In the genomic region with DNA sequence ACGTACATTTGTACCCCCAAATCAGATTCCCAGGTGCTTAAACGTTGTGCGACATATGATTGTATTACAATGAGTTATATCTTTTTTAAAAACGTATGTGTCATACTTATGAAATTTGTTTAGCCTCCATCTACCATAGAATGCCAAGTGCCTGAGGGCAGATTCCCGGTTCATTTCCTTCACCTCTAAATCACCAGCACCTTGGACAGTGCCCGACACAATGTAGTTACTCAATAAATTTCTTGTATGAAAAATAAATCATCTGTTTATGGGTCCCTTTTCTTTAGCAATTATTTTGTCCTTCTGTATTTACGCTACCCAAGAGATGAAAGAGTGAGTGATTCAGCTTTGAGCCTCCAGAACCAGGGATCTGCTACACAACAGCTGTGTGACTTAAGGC, we compare ENCODE assay signal across 18 cellular contexts.
DNase-seq lines count a peak whose midpoint lies in the region; ATAC-seq, FAIRE-seq and TF ChIP-seq lines count a peak whose summit lies in the region.
"Had no signal": no experiment of that assay in that cellular context is flagged by ENCODE, and none has a peak within 500 bp of the region (broad histone marks: within the 10 kb centered on the region; RNA-seq: fewer than 3 reads in every experiment).

No MANE protein-coding gene starts in this region.

- H3F3A ChIP-seq in GM23338 (replicated peaks; ENCODE audit: low read depth) (no peaks in the 10 kb centered on the region), PC-3 (ENCODE audit: low read length, unreplicated experiment) (no peaks in the 10 kb centered on the region)

- WGBS in A549 (ENCODE audit: missing lambda C conversion rate): 24% methylated on average over 7 of the region's 7 CpGs
- WGBS in endodermal cell (ENCODE audit: insufficient coverage in 1 of 2, insufficient read length in 1 of 2), 2 experiments: 86 to 88% methylated on average over 1 to 6 of the region's 7 CpGs
- 72 to 80% methylated on average over 7 of the region's 7 CpGs for WGBS in testis, 2 donors

- TF ChIP-seq EP300 in A549 (IDR thresholded peaks at IDR 0.05): no peak

- H3K9ac ChIP-seq in PC-3 (ENCODE audit: low read length) (no peak overlapping the region), endodermal cell (ENCODE audit: extremely low read depth, low read length, poor library complexity, severe bottlenecking) (no peak overlapping the region)

- H3K9me3 Mint-ChIP-seq in GM23338 (no peaks in the 10 kb centered on the region), endodermal cell (no peaks in the 10 kb centered on the region), CD14-positive monocyte (peaks cover 0 to 12% (median 3%) of the 10 kb centered on the region in 7 donors)

- H3K27me3 ChIP-seq in GM23338 (ENCODE audit: insufficient read depth) (no peaks in the 10 kb centered on the region), PC-3 (ENCODE audit: low read length) (no peaks in the 10 kb centered on the region), endodermal cell (ENCODE audit: control insufficient read depth, insufficient read depth, low read length, poor library complexity, severe bottlenecking) (no peaks in the 10 kb centered on the region), testis (no peaks in the 10 kb centered on the region)
- H3K27me3 ChIP-seq: Peyer's patch had no signal

- no TSS peak for BruUV-seq in PC-3 (replicated peaks; lab: Mats Ljungman, UMichigan)

- H3K4me1 Mint-ChIP-seq in GM23338 (peaks cover 16% of the 10 kb centered on the region), endodermal cell (peaks cover 8% of the 10 kb centered on the region), CD14-positive monocyte (no peaks in the 10 kb centered on the region)

- TF ChIP-seq CTCF in A549 (IDR thresholded peaks at IDR 0.05): no peak
- TF ChIP-seq CTCF in GM23338 (conservative IDR thresholded peaks at IDR 0.05; ENCODE audit: low read depth in 2 of 2): no peak
- no peak for TF ChIP-seq CTCF in PC-3 (conservative IDR thresholded peaks at IDR 0.05; ENCODE audit: low read depth, low read length)
- TF ChIP-seq CTCF in endodermal cell (conservative IDR thresholded peaks at IDR 0.05): no peak
- TF ChIP-seq CTCF in testis (IDR thresholded peaks at IDR 0.05): no peak
- TF ChIP-seq CTCF in CD14-positive monocyte (IDR thresholded peaks at IDR 0.05): no peak

- H3K9me2 ChIP-seq in GM23338 (ENCODE audit: insufficient read depth): peaks cover 9% of the 10 kb centered on the region
- no peaks in the 10 kb centered on the region for H3K9me2 ChIP-seq in PC-3 (replicated peaks; ENCODE audit: low read length)

- H3K4me3 ChIP-seq in A549 (no peak overlapping the region), GM23338 (no peak overlapping the region), PC-3 (ENCODE audit: low read length) (no peak overlapping the region), endodermal cell (ENCODE audit: low read length) (no peak overlapping the region), testis (no peak overlapping the region)
- H3K4me3 ChIP-seq: Peyer's patch had no signal

- no peak overlapping the region for H3K4me2 ChIP-seq in A549
- no peak overlapping the region for H3K4me2 ChIP-seq in GM23338
- no peak overlapping the region for H3K4me2 ChIP-seq in PC-3 (ENCODE audit: low read length)

- H3K79me2 ChIP-seq in GM23338 (replicated peaks; ENCODE audit: insufficient read depth) (no peaks in the 10 kb centered on the region), PC-3 (ENCODE audit: low read length) (no peaks in the 10 kb centered on the region)

- no peak for ATAC-seq in A549
- no peak for ATAC-seq in GM23338
- ATAC-seq in PC-3: no peak

- TF ChIP-seq POLR2A in A549 (IDR thresholded peaks at IDR 0.05; ENCODE audit: low read length) (no peak), testis (IDR thresholded peaks at IDR 0.05) (no peak)

- H3K27me3 Mint-ChIP-seq in GM23338 (ENCODE audit: insufficient read depth, low read depth, poor library complexity) (no peaks in the 10 kb centered on the region), endodermal cell (ENCODE audit: insufficient read depth) (peaks cover 2% of the 10 kb centered on the region), CD14-positive monocyte (ENCODE audit: low read depth in 3 of 3) (peaks cover 0 to 2% (median 0%) of the 10 kb centered on the region in 3 donors)

- no peak overlapping the region for H2AFZ ChIP-seq in GM23338
- no peak overlapping the region for H2AFZ ChIP-seq in PC-3 (ENCODE audit: low read length)

- no peaks in the 10 kb centered on the region; the same call in 1 of the 2 replicates for H3K36me3 ChIP-seq in GM23338 (ENCODE audit: insufficient read depth)
- H3K36me3 ChIP-seq in PC-3 (ENCODE audit: low read depth, low read length): no peaks in the 10 kb centered on the region
- no peaks in the 10 kb centered on the region for H3K36me3 ChIP-seq in endodermal cell (ENCODE audit: control insufficient read depth, insufficient read depth, low read length)
- no peaks in the 10 kb centered on the region for H3K36me3 ChIP-seq in testis (ENCODE audit: low read depth, missing control alignments)
- H3K36me3 ChIP-seq: Peyer's patch had no signal

- POLR2A ChIA-PET in A549 (lab: Yijun Ruan, JAX): no interaction called here
- POLR2A ChIA-PET in PC-3 (lab: Charles Lee; ENCODE audit: unreplicated experiment): no interaction called here

- H3K4me1 ChIP-seq in A549 (no peaks in the 10 kb centered on the region), GM23338 (ENCODE audit: insufficient read depth) (no peaks in the 10 kb centered on the region), PC-3 (ENCODE audit: insufficient read depth, low read length) (no peaks in the 10 kb centered on the region), endodermal cell (ENCODE audit: control insufficient read depth, insufficient read depth, low read length) (peaks cover 4% of the 10 kb centered on the region), testis (no peaks in the 10 kb centered on the region)
- H3K4me1 ChIP-seq: Peyer's patch had no signal

- H3K4me3 Mint-ChIP-seq in GM23338 (no peak overlapping the region), endodermal cell (no peak overlapping the region), CD14-positive monocyte (no peak overlapping the region)

- no peaks in the 10 kb centered on the region for H3K9me3 ChIP-seq in A549
- no peaks in the 10 kb centered on the region for H3K9me3 ChIP-seq in PC-3 (ENCODE audit: low read length)
- H3K9me3 ChIP-seq in endodermal cell (ENCODE audit: control insufficient read depth, low read length): no peaks in the 10 kb centered on the region
- H3K9me3 ChIP-seq in testis: no peaks in the 10 kb centered on the region
- H3K9me3 ChIP-seq: Peyer's patch had no signal

- DNase-seq in A549 (ENCODE audit: low read depth in 1 of 2, low spot score in 1 of 2): no peak
- DNase-seq in GM23338 (ENCODE audit: low spot score): peak; percentile 39
- peak; percentile 40 for DNase-seq in PC-3
- DNase-seq in endodermal cell: peak; percentile 52
- DNase-seq in stimulated activated CD4-positive, alpha-beta T cell treated with anti-CD3 and anti-CD28 coated beads, Interleukin-4, amount 100 ng/mL, for 1 hour: no peak
- DNase-seq in testis: no peak
- no peak for DNase-seq in CD14-positive monocyte (ENCODE audit: low spot score)
- DNase-seq: DMS53; HCEC 1CT; NCI-H1436; NCI-H187 treated with DMSO at 0.1 percent for 48 hours; NCI-H226; NCI-H510A treated with DMSO at 0.1 percent for 48 hours; NCI-H774; NK-92 treated with Interleukin-12 subunit alpha and Interleukin-12 subunit beta, amount 100 ng/mL, for 24 hours; Peyer's patch had no signal

- H3K27ac Mint-ChIP-seq in GM23338 (no peak overlapping the region), endodermal cell (no peak overlapping the region), CD14-positive monocyte (no peak overlapping the region)

- CTCF ChIA-PET in A549 (lab: Yijun Ruan, JAX): no interaction called here
- CTCF ChIA-PET in PC-3 (lab: Charles Lee): no interaction called here

- TF ChIP-seq RAD21 in A549 (conservative IDR thresholded peaks at IDR 0.05 in 1 of 2, IDR thresholded peaks at IDR 0.05 in 1 of 2): no peak

- intact Hi-C loops in PC-3 (cut with micrococcal nuclease): no loop called here
- intact Hi-C loops in testis (cut with DNase I; ENCODE audit: low total_unique reads): no loop called here
- intact Hi-C loops in CD14-positive monocyte (cut with micrococcal nuclease): no loop called here

- H4K20me1 ChIP-seq in GM23338 (replicated peaks; ENCODE audit: insufficient read depth): no peaks in the 10 kb centered on the region
- H4K20me1 ChIP-seq in PC-3 (ENCODE audit: low read length): no peaks in the 10 kb centered on the region

- H3K27ac ChIP-seq in A549 (no peak overlapping the region), GM23338 (ENCODE audit: low read depth) (no peak overlapping the region), PC-3 (ENCODE audit: low read length) (no peak overlapping the region), endodermal cell (ENCODE audit: low read depth, low read length) (no peak overlapping the region), testis (no peak overlapping the region)
- H3K27ac ChIP-seq: C4-2B, Peyer's patch had no signal

- no peak for FAIRE-seq in A549 (lab: Jason Lieb, UNC)
- FAIRE-seq: HTR-8/SVneo had no signal

- H3K36me3 Mint-ChIP-seq in GM23338 (ENCODE audit: low read depth) (no peaks in the 10 kb centered on the region), endodermal cell (ENCODE audit: low read depth) (no peaks in the 10 kb centered on the region), CD14-positive monocyte (no peaks in the 10 kb centered on the region)

TF ChIP-seq in A549, 52 proteins besides CTCF, POLR2A, EP300 and RAD21 (continues in another document):
- no peak for TF ChIP-seq RFX5 (IDR thresholded peaks at IDR 0.05)

Comparison
In these comparisons a context has a peak if more than half of its experiments do, and no peak if none do; other contexts are left out.
1. DNase-seq: peak in GM23338 (single experiment), PC-3 (single experiment) and endodermal cell (single experiment); none in A549 (0 of 2), stimulated activated CD4-positive, alpha-beta T cell treated with anti-CD3 and anti-CD28 coated beads, Interleukin-4, amount 100 ng/mL, for 1 hour (single experiment), testis (single experiment) and CD14-positive monocyte (single experiment).